ENCODE assay signal across 24 cellular contexts in genomic region chr1:186323865-186324264, GRCh38. TPM values are rescaled to one million over a fixed set of nuclear protein-coding genes. Genes with fewer than 3 reads are reported as not detected.
"Had no signal": no experiment of that assay in that cellular context is flagged by ENCODE, and none has a peak within 500 bp of the region (broad histone marks: within the 10 kb centered on the region; RNA-seq: fewer than 3 reads in every experiment).

No MANE protein-coding gene starts in this region.

- DNase-seq: activated CD4-positive, alpha-beta T cell treated with anti-CD3 and anti-CD28 coated beads for 1 hour; activated CD8-positive, alpha-beta memory T cell treated with anti-CD3 and anti-CD28 coated beads, Interleukin-2, amount 10 ng/mL, durations not matched to agents 7 days and 5 days; activated CD8-positive, alpha-beta T cell treated with anti-CD3 and anti-CD28 coated beads for 36 hours; activated naive CD4-positive, alpha-beta T cell; central memory CD4-positive, alpha-beta T cell; dermis blood vessel endothelial cell; effector CD8-positive, alpha-beta T cell; foreskin keratinocyte; left colon; nucleus accumbens; right lobe of liver; stimulated activated CD4-positive, alpha-beta T cell treated with anti-CD3 and anti-CD28 coated beads, Interleukin-1b, Interleukin-23, amount 100 ng/mL, for 48 hours; stomach; transverse colon; WERI-Rb-1 had no signal

- H3K9me3 Mint-ChIP-seq: activated CD8-positive, alpha-beta T cell treated with anti-CD3 and anti-CD28 coated beads for 36 hours; activated T-helper 2 cell treated with anti-CD3 and anti-CD28 coated beads, Interferon-gamma antibody, Interleukin-2, Interleukin-4, amounts not matched to agents 10 μg/mL and 5 μg/mL and 100 μg/mL, durations not matched to agents 14 hours and 24 hours and 36 hours; memory B cell; T-helper 2 cell treated with Interferon-gamma antibody and Interleukin-4, amounts not matched to agents 5 μg/mL and 100 μg/mL, for 36 hours had no signal

- H3K4me1 ChIP-seq: foreskin keratinocyte, parathyroid adenoma, right lobe of liver, stomach, suprapubic skin, transverse colon had no signal

- H3K27me3 ChIP-seq: foreskin keratinocyte, right lobe of liver, stomach, suprapubic skin, transverse colon had no signal

- H3K27me3 Mint-ChIP-seq: activated CD8-positive, alpha-beta memory T cell treated with anti-CD3 and anti-CD28 coated beads, Interleukin-2, amount 10 ng/mL, durations not matched to agents 7 days and 5 days; activated CD8-positive, alpha-beta T cell treated with anti-CD3 and anti-CD28 coated beads for 36 hours; memory B cell had no signal

- H3K4me3 ChIP-seq: right lobe of liver, skin epidermis, stomach, suprapubic skin, transverse colon had no signal

- H3K27ac Mint-ChIP-seq: activated CD8-positive, alpha-beta memory T cell treated with anti-CD3 and anti-CD28 coated beads, Interleukin-2, amount 10 ng/mL, durations not matched to agents 7 days and 5 days; activated CD8-positive, alpha-beta T cell treated with anti-CD3 and anti-CD28 coated beads for 36 hours; activated T-helper 2 cell treated with anti-CD3 and anti-CD28 coated beads, Interferon-gamma antibody, Interleukin-2, Interleukin-4, amounts not matched to agents 10 μg/mL and 5 μg/mL and 100 μg/mL, durations not matched to agents 14 hours and 24 hours and 36 hours; memory B cell; T-helper 2 cell treated with Interferon-gamma antibody and Interleukin-4, amounts not matched to agents 5 μg/mL and 100 μg/mL, for 36 hours had no signal

- H3K27ac ChIP-seq: foreskin keratinocyte, parathyroid adenoma, right lobe of liver, skin epidermis, stomach, suprapubic skin, transverse colon, WERI-Rb-1 had no signal

- ATAC-seq: activated CD8-positive, alpha-beta memory T cell treated with anti-CD3 and anti-CD28 coated beads, Interleukin-2, amount 10 ng/mL, durations not matched to agents 7 days and 5 days; activated CD8-positive, alpha-beta T cell treated with anti-CD3 and anti-CD28 coated beads for 36 hours; foreskin keratinocyte; left colon; right lobe of liver had no signal

- H3K9me3 ChIP-seq: right lobe of liver, stomach, suprapubic skin, transverse colon had no signal

- H3K4me3 Mint-ChIP-seq: activated CD8-positive, alpha-beta memory T cell treated with anti-CD3 and anti-CD28 coated beads, Interleukin-2, amount 10 ng/mL, durations not matched to agents 7 days and 5 days; activated CD8-positive, alpha-beta T cell treated with anti-CD3 and anti-CD28 coated beads for 36 hours; memory B cell; T-helper 2 cell treated with Interferon-gamma antibody and Interleukin-4, amounts not matched to agents 5 μg/mL and 100 μg/mL, for 36 hours had no signal

RNA-seq across cellular contexts. Expression of gene PRG4, which starts 27.8 kb away (rescaled TPM):
- total RNA-seq: activated CD8-positive, alpha-beta T cell treated with anti-CD3 and anti-CD28 coated beads for 36 hours; astrocyte; dermis blood vessel endothelial cell; left colon; myocyte; pulmonary artery endothelial cell had no signal
